ENCODE assay signal across 1 cellular context in the genomic region with DNA sequence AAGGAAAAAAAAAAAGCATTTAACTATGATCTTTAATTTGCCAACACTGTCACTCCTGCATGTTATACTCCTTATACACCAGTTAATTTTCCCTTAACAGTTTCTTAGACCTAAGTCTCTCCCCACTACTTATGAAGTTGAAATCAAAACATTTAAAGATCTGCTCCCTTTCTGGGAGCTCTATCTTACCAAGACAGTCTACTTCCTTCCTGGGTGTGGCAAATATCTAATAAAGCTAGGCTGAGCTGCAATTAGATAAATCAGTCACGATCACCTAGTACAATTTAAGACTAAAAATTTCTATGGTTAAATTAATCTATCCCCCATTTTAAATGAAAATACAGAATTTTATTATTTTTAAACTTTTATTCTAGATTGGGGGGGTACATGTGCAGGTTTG.
TF ChIP-seq lines count a peak whose summit lies in the region.

No MANE protein-coding gene starts in this region.

TF ChIP-seq in WTC11, 78 proteins besides CTCF, POLR2A, EP300 and RAD21 (continued from another document):
- TF ChIP-seq, protein P1, sequence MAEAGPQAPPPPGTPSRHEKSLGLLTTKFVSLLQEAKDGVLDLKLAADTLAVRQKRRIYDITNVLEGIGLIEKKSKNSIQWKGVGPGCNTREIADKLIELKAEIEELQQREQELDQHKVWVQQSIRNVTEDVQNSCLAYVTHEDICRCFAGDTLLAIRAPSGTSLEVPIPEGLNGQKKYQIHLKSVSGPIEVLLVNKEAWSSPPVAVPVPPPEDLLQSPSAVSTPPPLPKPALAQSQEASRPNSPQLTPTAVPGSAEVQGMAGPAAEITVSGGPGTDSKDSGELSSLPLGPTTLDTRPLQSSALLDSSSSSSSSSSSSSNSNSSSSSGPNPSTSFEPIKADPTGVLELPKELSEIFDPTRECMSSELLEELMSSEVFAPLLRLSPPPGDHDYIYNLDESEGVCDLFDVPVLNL (CRISPR knock-in tag; IDR thresholded peaks at IDR 0.05; ENCODE audit: borderline replicate concordance, low read depth), result no peak
- TF ChIP-seq ELF4 (CRISPR knock-in tag; IDR thresholded peaks at IDR 0.05; ENCODE audit: low read depth), result no peak
- TF ChIP-seq, protein P2, sequence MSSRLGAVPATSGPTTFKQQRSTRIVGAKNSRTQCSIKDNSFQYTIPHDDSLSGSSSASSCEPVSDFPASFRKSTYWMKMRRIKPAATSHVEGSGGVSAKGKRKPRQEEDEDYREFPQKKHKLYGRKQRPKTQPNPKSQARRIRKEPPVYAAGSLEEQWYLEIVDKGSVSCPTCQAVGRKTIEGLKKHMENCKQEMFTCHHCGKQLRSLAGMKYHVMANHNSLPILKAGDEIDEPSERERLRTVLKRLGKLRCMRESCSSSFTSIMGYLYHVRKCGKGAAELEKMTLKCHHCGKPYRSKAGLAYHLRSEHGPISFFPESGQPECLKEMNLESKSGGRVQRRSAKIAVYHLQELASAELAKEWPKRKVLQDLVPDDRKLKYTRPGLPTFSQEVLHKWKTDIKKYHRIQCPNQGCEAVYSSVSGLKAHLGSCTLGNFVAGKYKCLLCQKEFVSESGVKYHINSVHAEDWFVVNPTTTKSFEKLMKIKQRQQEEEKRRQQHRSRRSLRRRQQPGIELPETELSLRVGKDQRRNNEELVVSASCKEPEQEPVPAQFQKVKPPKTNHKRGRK (CRISPR knock-in tag; IDR thresholded peaks at IDR 0.05; ENCODE audit: borderline replicate concordance), result no peak
- no peak for TF ChIP-seq NFYB (CRISPR knock-in tag; conservative IDR thresholded peaks at IDR 0.05; ENCODE audit: low read depth)
- TF ChIP-seq, protein P3, sequence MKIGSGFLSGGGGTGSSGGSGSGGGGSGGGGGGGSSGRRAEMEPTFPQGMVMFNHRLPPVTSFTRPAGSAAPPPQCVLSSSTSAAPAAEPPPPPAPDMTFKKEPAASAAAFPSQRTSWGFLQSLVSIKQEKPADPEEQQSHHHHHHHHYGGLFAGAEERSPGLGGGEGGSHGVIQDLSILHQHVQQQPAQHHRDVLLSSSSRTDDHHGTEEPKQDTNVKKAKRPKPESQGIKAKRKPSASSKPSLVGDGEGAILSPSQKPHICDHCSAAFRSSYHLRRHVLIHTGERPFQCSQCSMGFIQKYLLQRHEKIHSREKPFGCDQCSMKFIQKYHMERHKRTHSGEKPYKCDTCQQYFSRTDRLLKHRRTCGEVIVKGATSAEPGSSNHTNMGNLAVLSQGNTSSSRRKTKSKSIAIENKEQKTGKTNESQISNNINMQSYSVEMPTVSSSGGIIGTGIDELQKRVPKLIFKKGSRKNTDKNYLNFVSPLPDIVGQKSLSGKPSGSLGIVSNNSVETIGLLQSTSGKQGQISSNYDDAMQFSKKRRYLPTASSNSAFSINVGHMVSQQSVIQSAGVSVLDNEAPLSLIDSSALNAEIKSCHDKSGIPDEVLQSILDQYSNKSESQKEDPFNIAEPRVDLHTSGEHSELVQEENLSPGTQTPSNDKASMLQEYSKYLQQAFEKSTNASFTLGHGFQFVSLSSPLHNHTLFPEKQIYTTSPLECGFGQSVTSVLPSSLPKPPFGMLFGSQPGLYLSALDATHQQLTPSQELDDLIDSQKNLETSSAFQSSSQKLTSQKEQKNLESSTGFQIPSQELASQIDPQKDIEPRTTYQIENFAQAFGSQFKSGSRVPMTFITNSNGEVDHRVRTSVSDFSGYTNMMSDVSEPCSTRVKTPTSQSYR (CRISPR knock-in tag; IDR thresholded peaks at IDR 0.05), result no peak
- no peak for TF ChIP-seq PRRX2 (CRISPR knock-in tag; IDR thresholded peaks at IDR 0.05)
- TF ChIP-seq, protein P4, sequence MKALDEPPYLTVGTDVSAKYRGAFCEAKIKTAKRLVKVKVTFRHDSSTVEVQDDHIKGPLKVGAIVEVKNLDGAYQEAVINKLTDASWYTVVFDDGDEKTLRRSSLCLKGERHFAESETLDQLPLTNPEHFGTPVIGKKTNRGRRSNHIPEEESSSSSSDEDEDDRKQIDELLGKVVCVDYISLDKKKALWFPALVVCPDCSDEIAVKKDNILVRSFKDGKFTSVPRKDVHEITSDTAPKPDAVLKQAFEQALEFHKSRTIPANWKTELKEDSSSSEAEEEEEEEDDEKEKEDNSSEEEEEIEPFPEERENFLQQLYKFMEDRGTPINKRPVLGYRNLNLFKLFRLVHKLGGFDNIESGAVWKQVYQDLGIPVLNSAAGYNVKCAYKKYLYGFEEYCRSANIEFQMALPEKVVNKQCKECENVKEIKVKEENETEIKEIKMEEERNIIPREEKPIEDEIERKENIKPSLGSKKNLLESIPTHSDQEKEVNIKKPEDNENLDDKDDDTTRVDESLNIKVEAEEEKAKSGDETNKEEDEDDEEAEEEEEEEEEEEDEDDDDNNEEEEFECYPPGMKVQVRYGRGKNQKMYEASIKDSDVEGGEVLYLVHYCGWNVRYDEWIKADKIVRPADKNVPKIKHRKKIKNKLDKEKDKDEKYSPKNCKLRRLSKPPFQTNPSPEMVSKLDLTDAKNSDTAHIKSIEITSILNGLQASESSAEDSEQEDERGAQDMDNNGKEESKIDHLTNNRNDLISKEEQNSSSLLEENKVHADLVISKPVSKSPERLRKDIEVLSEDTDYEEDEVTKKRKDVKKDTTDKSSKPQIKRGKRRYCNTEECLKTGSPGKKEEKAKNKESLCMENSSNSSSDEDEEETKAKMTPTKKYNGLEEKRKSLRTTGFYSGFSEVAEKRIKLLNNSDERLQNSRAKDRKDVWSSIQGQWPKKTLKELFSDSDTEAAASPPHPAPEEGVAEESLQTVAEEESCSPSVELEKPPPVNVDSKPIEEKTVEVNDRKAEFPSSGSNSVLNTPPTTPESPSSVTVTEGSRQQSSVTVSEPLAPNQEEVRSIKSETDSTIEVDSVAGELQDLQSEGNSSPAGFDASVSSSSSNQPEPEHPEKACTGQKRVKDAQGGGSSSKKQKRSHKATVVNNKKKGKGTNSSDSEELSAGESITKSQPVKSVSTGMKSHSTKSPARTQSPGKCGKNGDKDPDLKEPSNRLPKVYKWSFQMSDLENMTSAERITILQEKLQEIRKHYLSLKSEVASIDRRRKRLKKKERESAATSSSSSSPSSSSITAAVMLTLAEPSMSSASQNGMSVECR (CRISPR knock-in tag; IDR thresholded peaks at IDR 0.05; ENCODE audit: borderline replicate concordance), result no peak
- TF ChIP-seq, protein P5, sequence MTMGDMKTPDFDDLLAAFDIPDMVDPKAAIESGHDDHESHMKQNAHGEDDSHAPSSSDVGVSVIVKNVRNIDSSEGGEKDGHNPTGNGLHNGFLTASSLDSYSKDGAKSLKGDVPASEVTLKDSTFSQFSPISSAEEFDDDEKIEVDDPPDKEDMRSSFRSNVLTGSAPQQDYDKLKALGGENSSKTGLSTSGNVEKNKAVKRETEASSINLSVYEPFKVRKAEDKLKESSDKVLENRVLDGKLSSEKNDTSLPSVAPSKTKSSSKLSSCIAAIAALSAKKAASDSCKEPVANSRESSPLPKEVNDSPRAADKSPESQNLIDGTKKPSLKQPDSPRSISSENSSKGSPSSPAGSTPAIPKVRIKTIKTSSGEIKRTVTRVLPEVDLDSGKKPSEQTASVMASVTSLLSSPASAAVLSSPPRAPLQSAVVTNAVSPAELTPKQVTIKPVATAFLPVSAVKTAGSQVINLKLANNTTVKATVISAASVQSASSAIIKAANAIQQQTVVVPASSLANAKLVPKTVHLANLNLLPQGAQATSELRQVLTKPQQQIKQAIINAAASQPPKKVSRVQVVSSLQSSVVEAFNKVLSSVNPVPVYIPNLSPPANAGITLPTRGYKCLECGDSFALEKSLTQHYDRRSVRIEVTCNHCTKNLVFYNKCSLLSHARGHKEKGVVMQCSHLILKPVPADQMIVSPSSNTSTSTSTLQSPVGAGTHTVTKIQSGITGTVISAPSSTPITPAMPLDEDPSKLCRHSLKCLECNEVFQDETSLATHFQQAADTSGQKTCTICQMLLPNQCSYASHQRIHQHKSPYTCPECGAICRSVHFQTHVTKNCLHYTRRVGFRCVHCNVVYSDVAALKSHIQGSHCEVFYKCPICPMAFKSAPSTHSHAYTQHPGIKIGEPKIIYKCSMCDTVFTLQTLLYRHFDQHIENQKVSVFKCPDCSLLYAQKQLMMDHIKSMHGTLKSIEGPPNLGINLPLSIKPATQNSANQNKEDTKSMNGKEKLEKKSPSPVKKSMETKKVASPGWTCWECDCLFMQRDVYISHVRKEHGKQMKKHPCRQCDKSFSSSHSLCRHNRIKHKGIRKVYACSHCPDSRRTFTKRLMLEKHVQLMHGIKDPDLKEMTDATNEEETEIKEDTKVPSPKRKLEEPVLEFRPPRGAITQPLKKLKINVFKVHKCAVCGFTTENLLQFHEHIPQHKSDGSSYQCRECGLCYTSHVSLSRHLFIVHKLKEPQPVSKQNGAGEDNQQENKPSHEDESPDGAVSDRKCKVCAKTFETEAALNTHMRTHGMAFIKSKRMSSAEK (CRISPR knock-in tag; IDR thresholded peaks at IDR 0.05; ENCODE audit: borderline replicate concordance), result no peak
- no peak for TF ChIP-seq NR2C2 (CRISPR knock-in tag; IDR thresholded peaks at IDR 0.05)
- no peak for TF ChIP-seq SMAD4 (CRISPR knock-in tag; IDR thresholded peaks at IDR 0.05)
- no peak for TF ChIP-seq FOXJ3 (CRISPR knock-in tag; IDR thresholded peaks at IDR 0.05; ENCODE audit: borderline replicate concordance)
- TF ChIP-seq, protein P6, sequence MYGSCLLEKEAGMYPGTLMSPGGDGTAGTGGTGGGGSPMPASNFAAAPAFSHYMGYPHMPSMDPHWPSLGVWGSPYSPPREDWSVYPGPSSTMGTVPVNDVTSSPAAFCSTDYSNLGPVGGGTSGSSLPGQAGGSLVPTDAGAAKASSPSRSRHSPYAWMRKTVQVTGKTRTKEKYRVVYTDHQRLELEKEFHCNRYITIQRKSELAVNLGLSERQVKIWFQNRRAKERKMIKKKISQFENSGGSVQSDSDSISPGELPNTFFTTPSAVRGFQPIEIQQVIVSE (CRISPR knock-in tag; IDR thresholded peaks at IDR 0.05; ENCODE audit: borderline replicate concordance), result no peak
